Comparison of ENCODE assay signal across 8 cellular contexts in the genomic region with DNA sequence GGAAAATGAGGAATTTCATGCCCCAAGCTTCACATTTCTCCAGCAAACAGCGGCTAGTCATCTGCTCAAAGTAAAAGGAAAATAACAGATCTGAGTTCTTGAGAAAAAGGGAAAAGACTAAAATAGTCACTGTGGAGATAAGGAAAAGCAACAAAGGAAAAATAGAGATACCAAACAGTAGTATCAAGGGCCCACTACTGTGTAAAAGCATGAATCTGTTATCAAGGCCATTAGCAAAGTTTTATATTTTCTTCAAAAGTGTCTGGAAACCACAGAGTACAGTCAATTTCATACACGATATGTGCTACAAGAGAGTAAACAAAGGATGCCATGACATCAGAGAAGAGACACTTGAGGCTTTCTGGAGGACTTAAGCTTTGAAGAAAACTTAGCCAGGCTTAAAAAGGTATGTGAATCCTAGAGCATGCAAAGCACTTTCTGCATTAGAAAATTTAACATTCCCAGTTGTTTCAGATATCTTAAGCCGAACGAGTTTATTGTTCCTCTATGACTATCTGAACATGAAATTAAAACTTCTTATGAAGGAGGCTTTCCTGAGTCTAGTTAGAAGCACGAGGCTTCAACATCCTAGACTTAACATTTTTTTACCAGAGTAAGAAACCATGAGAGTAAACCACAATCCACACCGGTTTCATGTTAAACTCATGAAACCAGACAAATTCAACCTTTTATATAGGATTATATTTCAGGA. TPM values are rescaled to one million over a fixed set of nuclear protein-coding genes. Genes with fewer than 3 reads are reported as not detected.
DNase-seq lines count a peak whose midpoint lies in the region; ATAC-seq and TF ChIP-seq lines count a peak whose summit lies in the region.

No MANE protein-coding gene starts in this region.

- H3K4me1 ChIP-seq in heart right ventricle = peaks cover 0 to 21% (median 17%) of the 10 kb centered on the region in 9 donors
- H3K4me1 ChIP-seq in Panc1 (ENCODE audit: control insufficient read depth, insufficient read depth, low read length) = peaks cover 9% of the 10 kb centered on the region
- H3K4me1 ChIP-seq in foreskin keratinocyte = no peaks in the 10 kb centered on the region

- ATAC-seq in heart right ventricle (peak in 1 of 8 donors; percentile 1), Right ventricle myocardium superior (ENCODE audit: poor library complexity) (no peak), HG02840 (IDR thresholded peaks at IDR 0.05; ENCODE audit: low FRiP score, unreplicated experiment) (peak; percentile 3), Panc1 (no peak), foreskin keratinocyte (no peak)

- H3K36me3 ChIP-seq in heart right ventricle = peaks cover 0 to 27% (median 0%) of the 10 kb centered on the region in 9 donors
- H3K36me3 ChIP-seq in Panc1 (ENCODE audit: control insufficient read depth, insufficient read depth, low read length) = peaks cover 8% of the 10 kb centered on the region

- no peaks in the 10 kb centered on the region for H3K27me3 ChIP-seq in heart right ventricle
- no peaks in the 10 kb centered on the region for H3K27me3 ChIP-seq in Panc1 (ENCODE audit: control insufficient read depth, insufficient read depth, low read length)
- H3K27me3 ChIP-seq in foreskin keratinocyte = no peaks in the 10 kb centered on the region

- POLR2A ChIA-PET in Panc1 (lab: Charles Lee) = no interaction called here

- BruUV-seq in Panc1 (replicated peaks; lab: Mats Ljungman, UMichigan) = no TSS peak

- intact Hi-C loops in heart right ventricle (cut with DNase I) (loop anchor here in 9 of 10 donors (1.0 to 10.0 kb wide), 9 partner anchors 44 to 125 kb away; a partner anchor contains a TSS), Right ventricle myocardium superior (cut with DNase I) (loop anchor here (10.0 kb wide), 2 partner anchors 80 to 120 kb away; a partner anchor contains a TSS), Panc1 (cut with micrococcal nuclease; ENCODE audit: unreplicated experiment) (loop anchor here (5.0 kb wide), 1 partner anchor 123 kb away; no protein-coding TSS in a partner anchor)

- H3K27ac ChIP-seq in heart right ventricle = peak overlapping the region; percentile 70 to 94 (median 89)
- H3K27ac ChIP-seq in Panc1 (ENCODE audit: low read length) = peak overlapping the region; percentile 88
- H3K27ac ChIP-seq in foreskin keratinocyte = peak overlapping the region; percentile 51

- DNase-seq in heart right ventricle (no peak), Right ventricle myocardium superior (no peak), Panc1 (ENCODE audit: low read depth, low spot score) (no peak), foreskin keratinocyte (peak in 1 of 2 donors; percentile 9), stromal cell of bone marrow (ENCODE audit: low read depth) (peak; percentile 11), GDM1 (lab: John Stamatoyannopoulos, UW) (no peak)
- no peak for DNase-seq in NK-92 treated with Interleukin-12 subunit alpha and Interleukin-12 subunit beta, amount 100 ng/mL, for 24 hours (lab: John Stamatoyannopoulos, UW)

- H3K4me3 ChIP-seq in heart right ventricle = peak overlapping the region; percentile 65 to 98 (median 86)
- H3K4me3 ChIP-seq in Panc1 (ENCODE audit: low read depth in 2 of 2, low read length in 2 of 2) = peak overlapping the region; percentile 90 to 93

- CTCF ChIA-PET in Panc1 (lab: Charles Lee) = no interaction called here

- H3K9me3 ChIP-seq in heart right ventricle = peaks cover 0 to 9% (median 0%) of the 10 kb centered on the region in 11 donors
- H3K9me3 ChIP-seq in Panc1 (ENCODE audit: control insufficient read depth, insufficient read depth, low read depth, low read length) = no peaks in the 10 kb centered on the region

- 11 to 14% methylated on average over 6 of the region's 6 CpGs for WGBS in heart right ventricle, 2 donors

- TF ChIP-seq CTCF in heart right ventricle (IDR thresholded peaks at IDR 0.05) (no peak), Panc1 (IDR thresholded peaks at IDR 0.05) (no peak), foreskin keratinocyte (conservative IDR thresholded peaks at IDR 0.05) (no peak)

- in situ Hi-C loops in Panc1 (cut with HindIII; ENCODE audit: low pct_unique_long_range_greater_than_20kb, low sequenced_read_pairs) = no loop called here

RNA-seq across cellular contexts. Expression of a gene that starts 1.2 kb away (rescaled TPM):
- total RNA-seq in heart right ventricle (10 to 100 TPM; 12.9 to 20.1 (median 17.9) TPM), Right ventricle myocardium superior (15.2 TPM), Panc1 (2021; ENCODE audit: unreplicated experiment) (12.6 TPM), foreskin keratinocyte (10.4 and 10.5 TPM in 2 replicates)
- polyA plus RNA-seq in heart right ventricle (1 to 10 TPM; 6.4 to 7.2 TPM), foreskin keratinocyte (2.8 and 3.4 TPM in 2 replicates)
- 7.1 TPM for polyA plus RNA-seq in Panc1 (2012; ENCODE audit: insufficient read length)

RNA-seq across cellular contexts. Expression of a gene that starts 43.6 kb away (rescaled TPM):
- 10 to 100 TPM; 37.2 to 53.2 (median 42.7) TPM for total RNA-seq in heart right ventricle
- 10 to 100 TPM; 11.0 to 28.5 TPM for polyA plus RNA-seq in heart right ventricle
- 29.9 TPM for total RNA-seq in Right ventricle myocardium superior
- 75.8 TPM for total RNA-seq in Panc1 (2021; ENCODE audit: unreplicated experiment)
- 36.6 TPM for polyA plus RNA-seq in Panc1 (2012; ENCODE audit: insufficient read length)
- total RNA-seq in foreskin keratinocyte = 50.9 and 57.5 TPM in 2 replicates
- 9.1 and 10.6 TPM in 2 replicates for polyA plus RNA-seq in foreskin keratinocyte
